In genomic region chr1:98044766-98045165, GRCh38 we compare ENCODE assay signal across 9 cellular contexts.
DNase-seq lines count a peak whose midpoint lies in the region; ATAC-seq and TF ChIP-seq lines count a peak whose summit lies in the region.
"Had no signal": no experiment of that assay in that cellular context is flagged by ENCODE, and none has a peak within 500 bp of the region (broad histone marks: within the 10 kb centered on the region; RNA-seq: fewer than 3 reads in every experiment).

No MANE protein-coding gene starts in this region.

- H3K27me3 ChIP-seq in hepatocyte (peaks cover 78% of the 10 kb centered on the region), sigmoid colon (peaks cover 22 to 61% (median 39%) of the 10 kb centered on the region in 3 donors)

- ATAC-seq in stimulated activated memory B cell treated with anti-CD40 and anti-IgM and Interleukin-4, amounts not matched to agents 10 μg/mL and 1 μg/mL and 100 μg/mL, for 72 hours: no peak
- ATAC-seq in mucosa of descending colon: no peak
- ATAC-seq in GM21576 (IDR thresholded peaks at IDR 0.05; ENCODE audit: unreplicated experiment): no peak

- peaks cover 32% of the 10 kb centered on the region for H3K4me1 Mint-ChIP-seq in activated T-cell treated with anti-CD3 and anti-CD28 coated beads, Interleukin-2, amount 50 U/mL, for 24 hours (ENCODE audit: low read depth)
- H3K4me1 Mint-ChIP-seq in activated T-helper 1 cell treated with anti-CD3 and anti-CD28 coated beads, Interleukin-12 subunit alpha, Interleukin-12 subunit beta, Interleukin-2, Interleukin-4 antibody, amounts not matched to agents 30 ng/mL and 10 ng/mL and 1 ng/mL, durations not matched to agents 14 hours and 24 hours and 36 hours (ENCODE audit: low read depth): peaks cover 42% of the 10 kb centered on the region
- H3K4me1 Mint-ChIP-seq in stimulated activated memory B cell treated with anti-CD40 and anti-IgM and Interleukin-4, amounts not matched to agents 10 μg/mL and 1 μg/mL and 100 μg/mL, for 72 hours: peaks cover 22% of the 10 kb centered on the region

- H2AFZ ChIP-seq in hepatocyte: no peak overlapping the region

- no peak for TF ChIP-seq POLR2A in sigmoid colon (IDR thresholded peaks at IDR 0.05)

- TF ChIP-seq CTCF in hepatocyte (IDR thresholded peaks at IDR 0.05; ENCODE audit: poor library complexity) (no peak), sigmoid colon (IDR thresholded peaks at IDR 0.05) (no peak), mucosa of descending colon (IDR thresholded peaks at IDR 0.05) (no peak)

- DNase-seq in activated T-cell treated with anti-CD3 and anti-CD28 coated beads, Interleukin-2, amount 50 U/mL, for 24 hours: no peak
- DNase-seq in activated T-cell treated with anti-CD3 and anti-CD28 coated beads for 4 hours: no peak
- no peak for DNase-seq in activated T-helper 1 cell treated with anti-CD3 and anti-CD28 coated beads, Interleukin-12 subunit alpha, Interleukin-12 subunit beta, Interleukin-2, Interleukin-4 antibody, amounts not matched to agents 30 ng/mL and 10 ng/mL and 1 ng/mL, durations not matched to agents 14 hours and 24 hours and 36 hours (ENCODE audit: low spot score)
- no peak for DNase-seq in hepatocyte (ENCODE audit: low spot score)
- DNase-seq in sigmoid colon: no peak
- no peak for DNase-seq in mucosa of descending colon

- H3K36me3 Mint-ChIP-seq in activated T-cell treated with anti-CD3 and anti-CD28 coated beads, Interleukin-2, amount 50 U/mL, for 24 hours (ENCODE audit: low read depth): no peaks in the 10 kb centered on the region
- H3K36me3 Mint-ChIP-seq in activated T-helper 1 cell treated with anti-CD3 and anti-CD28 coated beads, Interleukin-12 subunit alpha, Interleukin-12 subunit beta, Interleukin-2, Interleukin-4 antibody, amounts not matched to agents 30 ng/mL and 10 ng/mL and 1 ng/mL, durations not matched to agents 14 hours and 24 hours and 36 hours (ENCODE audit: low read depth): peaks cover 2% of the 10 kb centered on the region
- no peaks in the 10 kb centered on the region for H3K36me3 Mint-ChIP-seq in stimulated activated memory B cell treated with anti-CD40 and anti-IgM and Interleukin-4, amounts not matched to agents 10 μg/mL and 1 μg/mL and 100 μg/mL, for 72 hours

- H3K9me3 ChIP-seq in hepatocyte (ENCODE audit: low read depth) (no peaks in the 10 kb centered on the region), sigmoid colon (no peaks in the 10 kb centered on the region), mucosa of descending colon (no peaks in the 10 kb centered on the region)
- H3K9me3 ChIP-seq: adrenal gland had no signal

- H3K79me2 ChIP-seq in hepatocyte: no peaks in the 10 kb centered on the region

- H4K20me1 ChIP-seq in hepatocyte (ENCODE audit: insufficient read depth, poor library complexity, severe bottlenecking): no peaks in the 10 kb centered on the region

- no peaks in the 10 kb centered on the region for H3K9me3 Mint-ChIP-seq in activated T-cell treated with anti-CD3 and anti-CD28 coated beads, Interleukin-2, amount 50 U/mL, for 24 hours
- peaks cover 10% of the 10 kb centered on the region for H3K9me3 Mint-ChIP-seq in activated T-helper 1 cell treated with anti-CD3 and anti-CD28 coated beads, Interleukin-12 subunit alpha, Interleukin-12 subunit beta, Interleukin-2, Interleukin-4 antibody, amounts not matched to agents 30 ng/mL and 10 ng/mL and 1 ng/mL, durations not matched to agents 14 hours and 24 hours and 36 hours
- H3K9me3 Mint-ChIP-seq in stimulated activated memory B cell treated with anti-CD40 and anti-IgM and Interleukin-4, amounts not matched to agents 10 μg/mL and 1 μg/mL and 100 μg/mL, for 72 hours: no peaks in the 10 kb centered on the region

- H3K4me3 Mint-ChIP-seq in activated T-cell treated with anti-CD3 and anti-CD28 coated beads, Interleukin-2, amount 50 U/mL, for 24 hours: peak overlapping the region; percentile 77
- peak overlapping the region; percentile 80 for H3K4me3 Mint-ChIP-seq in activated T-helper 1 cell treated with anti-CD3 and anti-CD28 coated beads, Interleukin-12 subunit alpha, Interleukin-12 subunit beta, Interleukin-2, Interleukin-4 antibody, amounts not matched to agents 30 ng/mL and 10 ng/mL and 1 ng/mL, durations not matched to agents 14 hours and 24 hours and 36 hours
- H3K4me3 Mint-ChIP-seq in stimulated activated memory B cell treated with anti-CD40 and anti-IgM and Interleukin-4, amounts not matched to agents 10 μg/mL and 1 μg/mL and 100 μg/mL, for 72 hours: peak overlapping the region; percentile 29

- TF ChIP-seq EP300 in sigmoid colon (IDR thresholded peaks at IDR 0.05): no peak

- H3K9me2 ChIP-seq in hepatocyte (replicated peaks; ENCODE audit: insufficient read depth): no peaks in the 10 kb centered on the region

- no peak overlapping the region for H3K4me3 ChIP-seq in hepatocyte
- H3K4me3 ChIP-seq in sigmoid colon: peak overlapping the region in 2 of 4 donors; percentile 31 to 49
- H3K4me3 ChIP-seq in mucosa of descending colon: no peak overlapping the region

- peaks cover 15% of the 10 kb centered on the region for H3K4me1 ChIP-seq in hepatocyte (ENCODE audit: insufficient read depth)
- H3K4me1 ChIP-seq in sigmoid colon: peaks cover 0 to 29% (median 23%) of the 10 kb centered on the region in 4 donors
- peaks cover 5% of the 10 kb centered on the region for H3K4me1 ChIP-seq in mucosa of descending colon (ENCODE audit: low read depth)

- WGBS in hepatocyte (ENCODE audit: low lambda C conversion rate, missing lambda C conversion rate): 38% methylated on average over 15 of the region's 16 CpGs
- WGBS in sigmoid colon, 2 donors: 19 to 27% methylated on average over 16 of the region's 16 CpGs

- intact Hi-C loops in activated T-helper 1 cell treated with anti-CD3 and anti-CD28 coated beads, Interleukin-12 subunit alpha, Interleukin-12 subunit beta, Interleukin-2, Interleukin-4 antibody, amounts not matched to agents 30 ng/mL and 10 ng/mL and 1 ng/mL, durations not matched to agents 14 hours and 24 hours and 36 hours (cut with micrococcal nuclease): loop anchor here (5.0 kb wide), 1 partner anchor 102 kb away; no protein-coding TSS in a partner anchor
- intact Hi-C loops in sigmoid colon (cut with DNase I) (no loop called here), mucosa of descending colon (cut with DNase I, micrococcal nuclease) (no loop called here)

- H3K4me2 ChIP-seq in hepatocyte: peak overlapping the region; percentile 90

- H3K27me3 Mint-ChIP-seq in activated T-cell treated with anti-CD3 and anti-CD28 coated beads, Interleukin-2, amount 50 U/mL, for 24 hours: peaks cover 72% of the 10 kb centered on the region
- H3K27me3 Mint-ChIP-seq in activated T-helper 1 cell treated with anti-CD3 and anti-CD28 coated beads, Interleukin-12 subunit alpha, Interleukin-12 subunit beta, Interleukin-2, Interleukin-4 antibody, amounts not matched to agents 30 ng/mL and 10 ng/mL and 1 ng/mL, durations not matched to agents 14 hours and 24 hours and 36 hours (ENCODE audit: insufficient read depth): peaks cover 68% of the 10 kb centered on the region
- H3K27me3 Mint-ChIP-seq in stimulated activated memory B cell treated with anti-CD40 and anti-IgM and Interleukin-4, amounts not matched to agents 10 μg/mL and 1 μg/mL and 100 μg/mL, for 72 hours: peaks cover 60% of the 10 kb centered on the region

- H3K27ac ChIP-seq in hepatocyte (no peak overlapping the region), sigmoid colon (no peak overlapping the region)

- no peaks in the 10 kb centered on the region for H3K36me3 ChIP-seq in hepatocyte (replicated peaks; ENCODE audit: insufficient read depth, low read depth)
- H3K36me3 ChIP-seq in sigmoid colon: no peaks in the 10 kb centered on the region
- no peaks in the 10 kb centered on the region for H3K36me3 ChIP-seq in mucosa of descending colon (ENCODE audit: low read depth)
- H3K36me3 ChIP-seq: adrenal gland had no signal

- no peak overlapping the region for H3K27ac Mint-ChIP-seq in activated T-cell treated with anti-CD3 and anti-CD28 coated beads, Interleukin-2, amount 50 U/mL, for 24 hours
- no peak overlapping the region for H3K27ac Mint-ChIP-seq in activated T-helper 1 cell treated with anti-CD3 and anti-CD28 coated beads, Interleukin-12 subunit alpha, Interleukin-12 subunit beta, Interleukin-2, Interleukin-4 antibody, amounts not matched to agents 30 ng/mL and 10 ng/mL and 1 ng/mL, durations not matched to agents 14 hours and 24 hours and 36 hours
- H3K27ac Mint-ChIP-seq in stimulated activated memory B cell treated with anti-CD40 and anti-IgM and Interleukin-4, amounts not matched to agents 10 μg/mL and 1 μg/mL and 100 μg/mL, for 72 hours: no peak overlapping the region

Comparison
In these comparisons a context has a peak if more than half of its experiments do, and no peak if none do; other contexts are left out.
1. H3K4me3 Mint-ChIP-seq: peak in every context shown above with its lines; median percentile 80 in activated T-helper 1 cell treated with anti-CD3 and anti-CD28 coated beads, Interleukin-12 subunit alpha, Interleukin-12 subunit beta, Interleukin-2, Interleukin-4 antibody, amounts not matched to agents 30 ng/mL and 10 ng/mL and 1 ng/mL, durations not matched to agents 14 hours and 24 hours and 36 hours; 77 in activated T-cell treated with anti-CD3 and anti-CD28 coated beads, Interleukin-2, amount 50 U/mL, for 24 hours; 29 in stimulated activated memory B cell treated with anti-CD40 and anti-IgM and Interleukin-4, amounts not matched to agents 10 μg/mL and 1 μg/mL and 100 μg/mL, for 72 hours.